Comparison of ENCODE assay signal across 1 cellular context in the genomic region with DNA sequence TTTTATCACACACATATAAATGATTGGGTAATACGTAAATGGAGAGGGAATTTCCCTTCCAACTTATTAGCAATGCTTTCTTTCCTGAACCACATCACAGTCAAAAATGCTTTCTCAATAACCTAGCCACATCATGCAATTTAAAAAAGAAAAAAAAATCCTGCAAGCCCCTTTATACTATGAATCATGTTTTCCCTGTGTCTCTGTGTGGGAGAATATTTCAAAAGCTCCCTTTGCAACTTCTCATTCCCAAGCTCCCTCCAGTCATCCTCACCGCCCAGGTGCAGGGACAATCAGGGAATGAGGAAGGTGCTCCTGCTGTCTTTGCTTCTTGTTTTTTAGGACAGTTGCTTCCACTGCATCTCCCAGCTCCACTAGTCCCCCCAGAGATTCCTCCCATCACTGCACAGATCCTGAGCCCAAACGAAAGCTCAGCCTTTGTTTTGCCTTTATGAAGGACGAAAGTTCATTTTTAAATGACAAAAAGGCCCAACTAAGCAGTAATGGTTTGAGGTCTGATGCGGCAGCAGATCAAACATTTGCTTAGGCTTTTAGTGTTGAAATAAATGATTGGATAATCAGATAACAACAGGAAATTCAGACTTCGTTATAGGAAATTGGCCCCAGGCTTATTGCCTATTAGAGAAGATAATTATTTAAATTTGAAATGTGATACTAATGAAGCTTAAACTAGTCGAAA.
TF ChIP-seq lines count a peak whose summit lies in the region.

No MANE protein-coding gene starts in this region.

TF ChIP-seq in WTC11, 78 proteins besides CTCF, POLR2A, EP300 and RAD21 (continued from another document):
- TF ChIP-seq HMGXB4 (CRISPR knock-in tag; IDR thresholded peaks at IDR 0.05) (no peak), TCF7 (CRISPR knock-in tag; IDR thresholded peaks at IDR 0.05; ENCODE audit: low read depth) (no peak), AR (CRISPR knock-in tag; IDR thresholded peaks at IDR 0.05) (no peak), ZNF423 (CRISPR knock-in tag; IDR thresholded peaks at IDR 0.05) (no peak), MYBL2 (CRISPR knock-in tag; IDR thresholded peaks at IDR 0.05) (no peak), E2F1 (CRISPR knock-in tag; IDR thresholded peaks at IDR 0.05) (no peak), TP53 (CRISPR knock-in tag; IDR thresholded peaks at IDR 0.05) (no peak), EMX1 (CRISPR knock-in tag; IDR thresholded peaks at IDR 0.05) (no peak), TEAD4 (CRISPR knock-in tag; IDR thresholded peaks at IDR 0.05) (no peak), JAZF1 (CRISPR knock-in tag; IDR thresholded peaks at IDR 0.05) (no peak), TEAD1 (CRISPR knock-in tag; IDR thresholded peaks at IDR 0.05) (no peak)
- TF ChIP-seq, protein P1, sequence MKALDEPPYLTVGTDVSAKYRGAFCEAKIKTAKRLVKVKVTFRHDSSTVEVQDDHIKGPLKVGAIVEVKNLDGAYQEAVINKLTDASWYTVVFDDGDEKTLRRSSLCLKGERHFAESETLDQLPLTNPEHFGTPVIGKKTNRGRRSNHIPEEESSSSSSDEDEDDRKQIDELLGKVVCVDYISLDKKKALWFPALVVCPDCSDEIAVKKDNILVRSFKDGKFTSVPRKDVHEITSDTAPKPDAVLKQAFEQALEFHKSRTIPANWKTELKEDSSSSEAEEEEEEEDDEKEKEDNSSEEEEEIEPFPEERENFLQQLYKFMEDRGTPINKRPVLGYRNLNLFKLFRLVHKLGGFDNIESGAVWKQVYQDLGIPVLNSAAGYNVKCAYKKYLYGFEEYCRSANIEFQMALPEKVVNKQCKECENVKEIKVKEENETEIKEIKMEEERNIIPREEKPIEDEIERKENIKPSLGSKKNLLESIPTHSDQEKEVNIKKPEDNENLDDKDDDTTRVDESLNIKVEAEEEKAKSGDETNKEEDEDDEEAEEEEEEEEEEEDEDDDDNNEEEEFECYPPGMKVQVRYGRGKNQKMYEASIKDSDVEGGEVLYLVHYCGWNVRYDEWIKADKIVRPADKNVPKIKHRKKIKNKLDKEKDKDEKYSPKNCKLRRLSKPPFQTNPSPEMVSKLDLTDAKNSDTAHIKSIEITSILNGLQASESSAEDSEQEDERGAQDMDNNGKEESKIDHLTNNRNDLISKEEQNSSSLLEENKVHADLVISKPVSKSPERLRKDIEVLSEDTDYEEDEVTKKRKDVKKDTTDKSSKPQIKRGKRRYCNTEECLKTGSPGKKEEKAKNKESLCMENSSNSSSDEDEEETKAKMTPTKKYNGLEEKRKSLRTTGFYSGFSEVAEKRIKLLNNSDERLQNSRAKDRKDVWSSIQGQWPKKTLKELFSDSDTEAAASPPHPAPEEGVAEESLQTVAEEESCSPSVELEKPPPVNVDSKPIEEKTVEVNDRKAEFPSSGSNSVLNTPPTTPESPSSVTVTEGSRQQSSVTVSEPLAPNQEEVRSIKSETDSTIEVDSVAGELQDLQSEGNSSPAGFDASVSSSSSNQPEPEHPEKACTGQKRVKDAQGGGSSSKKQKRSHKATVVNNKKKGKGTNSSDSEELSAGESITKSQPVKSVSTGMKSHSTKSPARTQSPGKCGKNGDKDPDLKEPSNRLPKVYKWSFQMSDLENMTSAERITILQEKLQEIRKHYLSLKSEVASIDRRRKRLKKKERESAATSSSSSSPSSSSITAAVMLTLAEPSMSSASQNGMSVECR (CRISPR knock-in tag; IDR thresholded peaks at IDR 0.05; ENCODE audit: borderline replicate concordance) = no peak
- TF ChIP-seq, protein P2, sequence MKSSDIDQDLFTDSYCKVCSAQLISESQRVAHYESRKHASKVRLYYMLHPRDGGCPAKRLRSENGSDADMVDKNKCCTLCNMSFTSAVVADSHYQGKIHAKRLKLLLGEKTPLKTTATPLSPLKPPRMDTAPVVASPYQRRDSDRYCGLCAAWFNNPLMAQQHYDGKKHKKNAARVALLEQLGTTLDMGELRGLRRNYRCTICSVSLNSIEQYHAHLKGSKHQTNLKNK (CRISPR knock-in tag; IDR thresholded peaks at IDR 0.05) = no peak
- TF ChIP-seq, protein P3, sequence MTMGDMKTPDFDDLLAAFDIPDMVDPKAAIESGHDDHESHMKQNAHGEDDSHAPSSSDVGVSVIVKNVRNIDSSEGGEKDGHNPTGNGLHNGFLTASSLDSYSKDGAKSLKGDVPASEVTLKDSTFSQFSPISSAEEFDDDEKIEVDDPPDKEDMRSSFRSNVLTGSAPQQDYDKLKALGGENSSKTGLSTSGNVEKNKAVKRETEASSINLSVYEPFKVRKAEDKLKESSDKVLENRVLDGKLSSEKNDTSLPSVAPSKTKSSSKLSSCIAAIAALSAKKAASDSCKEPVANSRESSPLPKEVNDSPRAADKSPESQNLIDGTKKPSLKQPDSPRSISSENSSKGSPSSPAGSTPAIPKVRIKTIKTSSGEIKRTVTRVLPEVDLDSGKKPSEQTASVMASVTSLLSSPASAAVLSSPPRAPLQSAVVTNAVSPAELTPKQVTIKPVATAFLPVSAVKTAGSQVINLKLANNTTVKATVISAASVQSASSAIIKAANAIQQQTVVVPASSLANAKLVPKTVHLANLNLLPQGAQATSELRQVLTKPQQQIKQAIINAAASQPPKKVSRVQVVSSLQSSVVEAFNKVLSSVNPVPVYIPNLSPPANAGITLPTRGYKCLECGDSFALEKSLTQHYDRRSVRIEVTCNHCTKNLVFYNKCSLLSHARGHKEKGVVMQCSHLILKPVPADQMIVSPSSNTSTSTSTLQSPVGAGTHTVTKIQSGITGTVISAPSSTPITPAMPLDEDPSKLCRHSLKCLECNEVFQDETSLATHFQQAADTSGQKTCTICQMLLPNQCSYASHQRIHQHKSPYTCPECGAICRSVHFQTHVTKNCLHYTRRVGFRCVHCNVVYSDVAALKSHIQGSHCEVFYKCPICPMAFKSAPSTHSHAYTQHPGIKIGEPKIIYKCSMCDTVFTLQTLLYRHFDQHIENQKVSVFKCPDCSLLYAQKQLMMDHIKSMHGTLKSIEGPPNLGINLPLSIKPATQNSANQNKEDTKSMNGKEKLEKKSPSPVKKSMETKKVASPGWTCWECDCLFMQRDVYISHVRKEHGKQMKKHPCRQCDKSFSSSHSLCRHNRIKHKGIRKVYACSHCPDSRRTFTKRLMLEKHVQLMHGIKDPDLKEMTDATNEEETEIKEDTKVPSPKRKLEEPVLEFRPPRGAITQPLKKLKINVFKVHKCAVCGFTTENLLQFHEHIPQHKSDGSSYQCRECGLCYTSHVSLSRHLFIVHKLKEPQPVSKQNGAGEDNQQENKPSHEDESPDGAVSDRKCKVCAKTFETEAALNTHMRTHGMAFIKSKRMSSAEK (CRISPR knock-in tag; IDR thresholded peaks at IDR 0.05; ENCODE audit: borderline replicate concordance) = no peak
